Comparison of ENCODE assay signal across 28 cellular contexts in the genomic region with DNA sequence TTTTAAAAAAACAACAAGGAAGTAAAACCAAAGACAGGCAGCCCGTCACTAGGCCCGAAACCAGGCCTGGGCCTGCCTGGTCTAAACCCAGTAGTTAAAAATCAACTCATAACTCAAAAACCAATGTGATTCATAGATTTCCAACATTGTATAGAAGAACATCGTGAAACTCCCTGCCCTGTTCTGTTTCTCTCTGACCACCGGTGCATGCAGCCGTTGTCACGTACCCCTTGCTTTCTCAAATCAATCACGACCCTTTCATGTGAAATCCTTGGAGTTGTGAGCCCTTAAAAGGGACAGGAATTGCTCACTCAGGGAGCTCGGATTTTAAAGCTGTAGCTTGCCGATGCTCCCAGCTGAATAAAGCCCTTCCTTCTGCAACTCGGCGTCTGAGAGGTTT.
DNase-seq lines count a peak whose midpoint lies in the region; ATAC-seq and TF ChIP-seq lines count a peak whose summit lies in the region.
"Had no signal": no experiment of that assay in that cellular context is flagged by ENCODE, and none has a peak within 500 bp of the region (broad histone marks: within the 10 kb centered on the region; RNA-seq: fewer than 3 reads in every experiment).

No MANE protein-coding gene starts in this region.

- no peaks in the 10 kb centered on the region for H3K9me1 ChIP-seq in IMR-90 (ENCODE audit: insufficient read depth, low read length)

- H3K56ac ChIP-seq in IMR-90 (ENCODE audit: extremely low read depth, insufficient read depth, low read length): no peak overlapping the region

- no peak overlapping the region for H2BK15ac ChIP-seq in IMR-90 (ENCODE audit: low read depth, low read length)

- dilution Hi-C loops in IMR-90 (cut with HindIII; ENCODE audit: low sequenced_read_pairs, unreplicated experiment): no loop called here

- H3K4me3 Mint-ChIP-seq in neural crest cell: no peak overlapping the region
- no peak overlapping the region for H3K4me3 Mint-ChIP-seq in Calu3 (ENCODE audit: low read depth, unreplicated experiment)
- H3K4me3 Mint-ChIP-seq: B cell; CD8-positive, alpha-beta T cell had no signal

- no TSS peak for BruUV-seq in IMR-90 (replicated peaks; lab: Mats Ljungman, UMichigan)
- no TSS peak for BruUV-seq in Calu3 (replicated peaks; lab: Mats Ljungman, UMichigan)

- H3K79me1 ChIP-seq in IMR-90 (ENCODE audit: low read depth in 1 of 2, low read length in 2 of 2): no peaks in the 10 kb centered on the region

- H3K9me3 Mint-ChIP-seq in neural crest cell (peaks cover 17% of the 10 kb centered on the region), Calu3 (ENCODE audit: low read depth, unreplicated experiment) (peaks cover 3% of the 10 kb centered on the region)

- H3K18ac ChIP-seq in IMR-90 (ENCODE audit: low read depth, low read length): no peak overlapping the region

- WGBS in IMR-90 (ENCODE audit: extremely low coverage in 2 of 2, insufficient read length in 1 of 2), 2 experiments: 88% methylated on average over 3 of the region's 11 CpGs; no CpG with 5 or more reads in 1 of the 2 experiments

- intact Hi-C loops in IMR-90 (cut with micrococcal nuclease) (no loop called here), posterior vena cava (cut with DNase I) (no loop called here), Calu3 (cut with micrococcal nuclease; ENCODE audit: unreplicated experiment) (no loop called here)

- POLR2A ChIA-PET in IMR-90 (lab: Charles Lee; ENCODE audit: unreplicated experiment): no interaction called here
- POLR2A ChIA-PET in GM10248 (lab: Yijun Ruan, JAX): no interaction called here

- no peaks in the 10 kb centered on the region for H4K20me1 ChIP-seq in IMR-90 (ENCODE audit: insufficient read depth, low read length)

- H3K9ac ChIP-seq in IMR-90 (ENCODE audit: low read depth, low read length): no peak overlapping the region
- H3K9ac ChIP-seq: GM23248 had no signal

- no peak for TF ChIP-seq CTCF in GM12865 (IDR thresholded peaks at IDR 0.05; ENCODE audit: insufficient read depth, low read depth, low read length, missing control alignments)
- no peak for TF ChIP-seq CTCF in IMR-90 (conservative IDR thresholded peaks at IDR 0.05; ENCODE audit: low read depth, low read length)
- no peak for TF ChIP-seq CTCF in neural crest cell (conservative IDR thresholded peaks at IDR 0.05)
- TF ChIP-seq CTCF in GM10248 (IDR thresholded peaks at IDR 0.05; ENCODE audit: control extremely low read depth, extremely low read depth, low read depth, missing control alignments): no peak
- no peak for TF ChIP-seq CTCF in Calu3 (IDR thresholded peaks at IDR 0.05; ENCODE audit: unreplicated experiment)

- CTCF ChIA-PET in IMR-90 (lab: Yijun Ruan, JAX): no interaction called here
- CTCF ChIA-PET in GM10248 (lab: Yijun Ruan, JAX): interaction anchor here (1.1 to 1.4 kb wide), 2 partner anchors 11 to 13 kb away, joined by 3 read pairs; no protein-coding TSS in a partner anchor
- CTCF ChIA-PET in Calu3 (lab: Charles Lee): no interaction called here

- no peak overlapping the region for H4K8ac ChIP-seq in IMR-90 (ENCODE audit: low read depth in 2 of 2, low read length in 2 of 2)

- no peak overlapping the region for H4K91ac ChIP-seq in IMR-90 (ENCODE audit: insufficient read depth, low read depth, low read length)

- H3K4me2 ChIP-seq in IMR-90 (ENCODE audit: low read depth, low read length): no peak overlapping the region

- no peak for TF ChIP-seq RAD21 in IMR-90 (IDR thresholded peaks at IDR 0.05; ENCODE audit: low read length)

- H3K36me3 Mint-ChIP-seq in neural crest cell (ENCODE audit: low read depth) (peaks cover 1% of the 10 kb centered on the region), Calu3 (ENCODE audit: insufficient read depth, unreplicated experiment) (peaks cover 16% of the 10 kb centered on the region)

- H3K36me3 ChIP-seq in IMR-90 (ENCODE audit: control insufficient read depth, insufficient read depth, low read length): no peaks in the 10 kb centered on the region

- H2BK120ac ChIP-seq in IMR-90 (ENCODE audit: low read depth, low read length): no peak overlapping the region

- no peak overlapping the region for H3K27ac ChIP-seq in IMR-90 (ENCODE audit: insufficient read depth, low read length)
- H3K27ac ChIP-seq: 22Rv1, C4-2B, GM23248, HL-60 had no signal

- no peak overlapping the region for H3K4ac ChIP-seq in IMR-90 (ENCODE audit: low read depth, low read length)

- H4K5ac ChIP-seq in IMR-90 (ENCODE audit: low read depth, low read length): no peak overlapping the region

- H3K4me1 Mint-ChIP-seq in neural crest cell: no peaks in the 10 kb centered on the region
- H3K4me1 Mint-ChIP-seq in Calu3 (ENCODE audit: low read depth, unreplicated experiment): peaks cover 36% of the 10 kb centered on the region

- DNase-seq in GM12865 (ENCODE audit: low read depth) (peak; percentile 39), IMR-90 (no peak), glomerular visceral epithelial cell (ENCODE audit: extremely low spot score) (peak; percentile 79), neural crest cell (ENCODE audit: low read depth, low spot score) (no peak), GM10248 (ENCODE audit: extremely low spot score) (no peak), posterior vena cava (ENCODE audit: low spot score) (no peak), Calu3 (no peak)
- DNase-seq: Caco-2; CD8-positive, alpha-beta T cell; DMS 273 treated with DMSO at 0.1 percent for 48 hours; DMS79; EL; GDM1; GM23248; H7; NCI-H1092; NCI-H1417 treated with DMSO at 0.1 percent for 48 hours; NCI-H1694 treated with DMSO at 0.1 percent for 48 hours; NCI-H2081; NCI-H2227 treated with DMSO at 0.1 percent for 48 hours; NCI-H526 treated with DMSO at 0.1 percent for 48 hours; PC-3 had no signal

- H3K27me3 Mint-ChIP-seq in neural crest cell (ENCODE audit: low read depth): no peaks in the 10 kb centered on the region
- no peaks in the 10 kb centered on the region for H3K27me3 Mint-ChIP-seq in Calu3 (ENCODE audit: unreplicated experiment)
- H3K27me3 Mint-ChIP-seq: B cell had no signal

- no peak overlapping the region for H3K14ac ChIP-seq in IMR-90 (replicated peaks; ENCODE audit: low read depth, low read length)

- H3K27ac Mint-ChIP-seq in neural crest cell (ENCODE audit: unreplicated experiment) (peak overlapping the region; percentile 50), Calu3 (ENCODE audit: unreplicated experiment) (no peak overlapping the region)
- H3K27ac Mint-ChIP-seq: B cell; CD8-positive, alpha-beta T cell had no signal

- in situ Hi-C loops in IMR-90 (cut with MboI; ENCODE audit: low sequenced_read_pairs): no loop called here

- H3K4me3 ChIP-seq in GM12865 (ENCODE audit: low read depth, low read length) (no peak overlapping the region), IMR-90 (ENCODE audit: insufficient read depth, low read depth, low read length) (no peak overlapping the region)
- H3K4me3 ChIP-seq: GM23248 had no signal

- H3K4me1 ChIP-seq in IMR-90 (ENCODE audit: control insufficient read depth, insufficient read depth, low read length): peaks cover 2% of the 10 kb centered on the region; the same call in 1 of the 2 replicates
- H3K4me1 ChIP-seq: Caco-2 had no signal

- H2AK5ac ChIP-seq in IMR-90 (ENCODE audit: low read depth, low read length): no peak overlapping the region

- no peak overlapping the region for H3K23ac ChIP-seq in IMR-90 (ENCODE audit: low read depth, low read length)

- H2AK9ac ChIP-seq in IMR-90 (replicated peaks; ENCODE audit: low read depth, low read length, poor library complexity): no peak overlapping the region

- H2BK5ac ChIP-seq in IMR-90 (ENCODE audit: low read depth, low read length, poor library complexity, severe bottlenecking): no peak overlapping the region

- H3K9me3 ChIP-seq in IMR-90 (ENCODE audit: control insufficient read depth, insufficient read depth, low read length): no peaks in the 10 kb centered on the region; the same call in 1 of the 2 replicates

- H2BK20ac ChIP-seq in IMR-90 (ENCODE audit: low read depth, low read length): 0 out of 2 replicates have a peak overlapping the region, but pooled peaks have one; percentile 20

- no peak overlapping the region for H2AFZ ChIP-seq in IMR-90 (replicated peaks; ENCODE audit: low read length, poor library complexity)
- H2AFZ ChIP-seq: GM23248 had no signal

- H3K27me3 ChIP-seq in IMR-90 (ENCODE audit: control insufficient read depth, insufficient read depth, low read length): no peaks in the 10 kb centered on the region

- no peak for TF ChIP-seq POLR2A in IMR-90 (IDR thresholded peaks at IDR 0.05; ENCODE audit: low read depth, low read length)

- ATAC-seq in IMR-90 (ENCODE audit: low read depth): no peak
- ATAC-seq in HG02610 (IDR thresholded peaks at IDR 0.05; ENCODE audit: unreplicated experiment): no peak
- ATAC-seq: CD8-positive, alpha-beta T cell; PC-3; Right ventricle myocardium inferior had no signal

TF ChIP-seq in IMR-90, 13 proteins besides CTCF, POLR2A, EP300 and RAD21:
- TF ChIP-seq, protein P1, sequence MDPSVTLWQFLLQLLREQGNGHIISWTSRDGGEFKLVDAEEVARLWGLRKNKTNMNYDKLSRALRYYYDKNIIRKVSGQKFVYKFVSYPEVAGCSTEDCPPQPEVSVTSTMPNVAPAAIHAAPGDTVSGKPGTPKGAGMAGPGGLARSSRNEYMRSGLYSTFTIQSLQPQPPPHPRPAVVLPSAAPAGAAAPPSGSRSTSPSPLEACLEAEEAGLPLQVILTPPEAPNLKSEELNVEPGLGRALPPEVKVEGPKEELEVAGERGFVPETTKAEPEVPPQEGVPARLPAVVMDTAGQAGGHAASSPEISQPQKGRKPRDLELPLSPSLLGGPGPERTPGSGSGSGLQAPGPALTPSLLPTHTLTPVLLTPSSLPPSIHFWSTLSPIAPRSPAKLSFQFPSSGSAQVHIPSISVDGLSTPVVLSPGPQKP (IDR thresholded peaks at IDR 0.05; ENCODE audit: borderline replicate concordance, low read depth, low read length): no peak
- TF ChIP-seq MXI1 (IDR thresholded peaks at IDR 0.05; ENCODE audit: borderline replicate concordance, low read depth, low read length): no peak

Comparison
In these comparisons a context has a peak if more than half of its experiments do, and no peak if none do; other contexts are left out.
1. DNase-seq: peak in GM12865 (single experiment) and glomerular visceral epithelial cell (single experiment); none in IMR-90 (single experiment), neural crest cell (single experiment), GM10248 (single experiment), posterior vena cava (single experiment) and Calu3 (single experiment).